16 cellular contexts compared by ENCODE assay signal in genomic region chr11:108886608-108887007, GRCh38.
DNase-seq lines count a peak whose midpoint lies in the region; ATAC-seq and TF ChIP-seq lines count a peak whose summit lies in the region.
"Had no signal": no experiment of that assay in that cellular context is flagged by ENCODE, and none has a peak within 500 bp of the region (broad histone marks: within the 10 kb centered on the region; RNA-seq: fewer than 3 reads in every experiment).

No MANE protein-coding gene starts in this region.

- no peaks in the 10 kb centered on the region for H3K36me3 Mint-ChIP-seq in natural killer cell

- ATAC-seq in psoas muscle: no peak
- ATAC-seq in natural killer cell: no peak
- ATAC-seq: activated T-helper 17 cell treated with anti-CD3 and anti-CD28 coated beads, Interleukin-2, amount 50 U/mL, for 72 hours had no signal

- intact Hi-C loops in psoas muscle (cut with DNase I): no loop called here
- intact Hi-C loops in natural killer cell (cut with micrococcal nuclease): loop anchor here (2.0 kb wide), 1 partner anchor 62 kb away; no protein-coding TSS in a partner anchor

- H3K4me1 Mint-ChIP-seq in natural killer cell: peaks cover 12 to 13% of the 10 kb centered on the region in 2 donors
- H3K4me1 Mint-ChIP-seq: activated T-helper 17 cell treated with anti-CD3 and anti-CD28 coated beads, Interleukin-2, amount 50 U/mL, for 72 hours had no signal

- H3K9me3 ChIP-seq in tibial nerve (no peaks in the 10 kb centered on the region), psoas muscle (no peaks in the 10 kb centered on the region)

- WGBS in tibial nerve, 2 donors: 45 to 69% methylated on average over 2 of the region's 2 CpGs
- WGBS in psoas muscle, 3 donors: 62 to 75% (median 65%) methylated on average over 2 of the region's 2 CpGs

- H3K4me3 ChIP-seq in choroid plexus epithelial cell (ENCODE audit: low read depth, low read length) (no peak overlapping the region), tibial nerve (no peak overlapping the region), psoas muscle (no peak overlapping the region)
- H3K4me3 ChIP-seq: cardiac muscle cell had no signal

- H3K4me1 ChIP-seq in tibial nerve (peaks cover 0 to 13% (median 0%) of the 10 kb centered on the region in 4 donors), psoas muscle (peaks cover 27% of the 10 kb centered on the region)

- H3K36me3 ChIP-seq in tibial nerve (no peaks in the 10 kb centered on the region), psoas muscle (ENCODE audit: insufficient read depth in 1 of 2, low read depth in 1 of 2) (no peaks in the 10 kb centered on the region)
- H3K36me3 ChIP-seq: cardiac muscle cell had no signal

- no peak overlapping the region for H3K4me3 Mint-ChIP-seq in natural killer cell
- H3K4me3 Mint-ChIP-seq: activated T-helper 17 cell treated with anti-CD3 and anti-CD28 coated beads, Interleukin-2, amount 50 U/mL, for 72 hours; T-helper 1 cell treated with Interleukin-12 subunit alpha and Interleukin-12 subunit beta and Interleukin-4 antibody, amounts not matched to agents 30 μg/mL and 1 μg/mL, for 36 hours had no signal

- H3K27me3 ChIP-seq in tibial nerve: no peaks in the 10 kb centered on the region
- no peaks in the 10 kb centered on the region for H3K27me3 ChIP-seq in psoas muscle (ENCODE audit: insufficient read depth in 3 of 3, low read length in 2 of 3)
- H3K27me3 ChIP-seq: cardiac muscle cell had no signal

- H3K27ac Mint-ChIP-seq in natural killer cell: no peak overlapping the region
- H3K27ac Mint-ChIP-seq: T-helper 1 cell treated with Interleukin-12 subunit alpha and Interleukin-12 subunit beta and Interleukin-4 antibody, amounts not matched to agents 30 μg/mL and 1 μg/mL, for 36 hours had no signal

- H3K9me3 Mint-ChIP-seq in natural killer cell: no peaks in the 10 kb centered on the region
- H3K9me3 Mint-ChIP-seq: activated T-helper 17 cell treated with anti-CD3 and anti-CD28 coated beads, Interleukin-2, amount 50 U/mL, for 72 hours; T-helper 1 cell treated with Interleukin-12 subunit alpha and Interleukin-12 subunit beta and Interleukin-4 antibody, amounts not matched to agents 30 μg/mL and 1 μg/mL, for 36 hours had no signal

- DNase-seq in GM04503 (ENCODE audit: low read depth) (peak; percentile 62), NCI-H226 (peak; percentile 71), choroid plexus epithelial cell (ENCODE audit: low read depth) (peak; percentile 70), myocyte (ENCODE audit: low read depth) (peak; percentile 22), tibial nerve (ENCODE audit: low spot score in 2 of 2) (no peak), psoas muscle (no peak), NCI-H748 (lab: John Stamatoyannopoulos, UW; ENCODE audit: unreplicated experiment) (no peak), natural killer cell (no peak)
- DNase-seq: activated CD4-positive, alpha-beta T cell treated with anti-CD3 and anti-CD28 coated beads, Interleukin-2, amount 50 U/mL, for 48 hours; mesendoderm; NCI-H2107; occipital lobe; trophoblast cell had no signal

- no peak for TF ChIP-seq EP300 in tibial nerve (IDR thresholded peaks at IDR 0.05)

- TF ChIP-seq CTCF in choroid plexus epithelial cell (conservative IDR thresholded peaks at IDR 0.05; ENCODE audit: low read depth, low read length) (no peak), tibial nerve (IDR thresholded peaks at IDR 0.05) (no peak), psoas muscle (IDR thresholded peaks at IDR 0.05) (no peak), natural killer cell (IDR thresholded peaks at IDR 0.05) (no peak)

- no peak for TF ChIP-seq POLR2A in tibial nerve (IDR thresholded peaks at IDR 0.05)

- H3K27me3 Mint-ChIP-seq in natural killer cell (ENCODE audit: low read depth in 2 of 2): no peaks in the 10 kb centered on the region
- H3K27me3 Mint-ChIP-seq: activated T-helper 17 cell treated with anti-CD3 and anti-CD28 coated beads, Interleukin-2, amount 50 U/mL, for 72 hours had no signal

- H3K27ac ChIP-seq in tibial nerve: no peak overlapping the region
- H3K27ac ChIP-seq in psoas muscle: no peak overlapping the region
- H3K27ac ChIP-seq: cardiac muscle cell had no signal

Comparison
In these comparisons a context has a peak if more than half of its experiments do, and no peak if none do; other contexts are left out.
1. DNase-seq: peak in GM04503 (single experiment), NCI-H226 (single experiment), choroid plexus epithelial cell (single experiment) and myocyte (single experiment); none in tibial nerve (0 of 2), psoas muscle (0 of 2), NCI-H748 (single experiment) and natural killer cell (single experiment).